In genomic region chr1:225460737-225461532, GRCh38 we compare ENCODE assay signal across 2 cellular contexts.
TF ChIP-seq lines count a peak whose summit lies in the region.

No MANE protein-coding gene starts in this region.

TF ChIP-seq in SK-N-SH, 30 proteins besides CTCF, POLR2A, EP300 and RAD21:
- no peak for TF ChIP-seq FOXM1 (IDR thresholded peaks at IDR 0.05; ENCODE audit: low read depth)
- no peak for TF ChIP-seq USF1 (IDR thresholded peaks at IDR 0.05; ENCODE audit: borderline replicate concordance, low read depth)
- TF ChIP-seq GATA2 (CRISPR knock-in tag; IDR thresholded peaks at IDR 0.05) = no peak
- no peak for TF ChIP-seq GABPA (IDR thresholded peaks at IDR 0.05; ENCODE audit: low read depth)
- TF ChIP-seq FOSL2 (IDR thresholded peaks at IDR 0.05; ENCODE audit: borderline replicate concordance, low read depth) = 0 out of 2 replicates have a peak, but pooled peaks have one; percentile 26
- no peak for TF ChIP-seq ZBTB33 (IDR thresholded peaks at IDR 0.05; ENCODE audit: borderline replicate concordance, low read depth)
- no peak for TF ChIP-seq CHD2 (IDR thresholded peaks at IDR 0.05; ENCODE audit: low read length, partially characterized antibody)

TF ChIP-seq in GM12878, 131 proteins besides CTCF, POLR2A, EP300 and RAD21:
- TF ChIP-seq LARP7 (IDR thresholded peaks at IDR 0.05) (no peak), ZBTB4 (CRISPR knock-in tag; IDR thresholded peaks at IDR 0.05) (no peak), RUNX3 (IDR thresholded peaks at IDR 0.05; ENCODE audit: low read length) (no peak), MTA2 (IDR thresholded peaks at IDR 0.05; ENCODE audit: low read depth) (no peak)
TF ChIP-seq in GM12878: peak in this region for 0.
